In the genomic region with DNA sequence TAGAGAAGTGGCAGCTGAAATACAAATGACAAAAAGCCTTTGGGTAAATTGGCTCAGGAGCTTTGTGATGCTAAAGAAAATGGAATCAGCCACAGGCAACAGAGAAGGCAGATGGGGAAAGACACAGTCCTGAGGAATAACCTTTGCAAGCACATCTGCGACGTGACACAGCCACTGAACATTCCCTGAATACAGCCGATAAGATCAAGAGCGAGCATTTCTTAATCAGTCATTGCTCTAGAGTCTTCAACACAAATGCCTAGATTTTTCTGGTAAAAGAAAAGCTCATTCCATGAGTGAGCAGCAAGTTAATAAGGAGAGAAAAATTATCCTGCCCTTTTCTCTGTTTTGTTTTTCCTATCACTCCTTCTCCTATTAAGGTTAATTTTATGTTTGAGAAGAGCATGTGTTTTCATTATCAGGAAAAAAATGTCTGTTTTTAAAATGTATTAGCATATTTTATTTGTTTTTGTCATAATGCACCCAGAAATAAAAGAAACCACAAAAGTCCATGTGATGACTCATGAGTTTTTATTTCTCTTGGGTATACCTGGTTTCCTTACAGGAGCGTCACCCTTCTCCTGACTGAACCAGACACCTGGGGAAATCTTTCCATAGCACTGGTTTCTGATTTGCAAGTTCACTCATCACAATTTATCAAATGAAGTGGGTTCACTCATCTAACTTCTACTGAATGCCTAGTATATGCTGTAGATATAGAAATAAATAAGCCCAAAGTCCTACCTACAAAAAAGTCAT, we compare ENCODE assay signal across 19 cellular contexts. TPM values are rescaled to one million over a fixed set of nuclear protein-coding genes. Genes with fewer than 3 reads are reported as not detected.
DNase-seq lines count a peak whose midpoint lies in the region; ATAC-seq lines count a peak whose summit lies in the region.
"Had no signal": no experiment of that assay in that cellular context is flagged by ENCODE, and none has a peak within 500 bp of the region (broad histone marks: within the 10 kb centered on the region; RNA-seq: fewer than 3 reads in every experiment).

No MANE protein-coding gene starts in this region.

- no peak overlapping the region for H2BK5ac ChIP-seq in mesenchymal stem cell (ENCODE audit: low read depth, low read length, poor library complexity, severe bottlenecking)

- no peak overlapping the region for H3K4me2 ChIP-seq in mesenchymal stem cell (ENCODE audit: low read length, poor library complexity, severe bottlenecking)

- no peak overlapping the region for H2BK120ac ChIP-seq in mesenchymal stem cell (ENCODE audit: low read depth, low read length)

- H3K14ac ChIP-seq in mesenchymal stem cell (ENCODE audit: low read length in 2 of 2): no peak overlapping the region

- no peak overlapping the region for H3K9ac ChIP-seq in mesenchymal stem cell (ENCODE audit: low read length)

- H2BK12ac ChIP-seq in mesenchymal stem cell (ENCODE audit: low read length in 2 of 2): no peak overlapping the region

- H4K91ac ChIP-seq in mesenchymal stem cell (ENCODE audit: low read length): no peak overlapping the region

- H2AFZ ChIP-seq in mesenchymal stem cell (ENCODE audit: low read depth, low read length): no peak overlapping the region

- H3K36me3 ChIP-seq in mesenchymal stem cell (ENCODE audit: control insufficient read depth in 1 of 2, insufficient read depth in 2 of 2, low read depth in 1 of 2, low read length in 2 of 2): no peaks in the 10 kb centered on the region
- H3K36me3 ChIP-seq: left ventricle myocardium inferior, transverse colon had no signal

- H3K27ac ChIP-seq in mesenchymal stem cell (ENCODE audit: low read length, poor library complexity, severe bottlenecking): peak overlapping the region; percentile 47
- H3K27ac ChIP-seq: C4-2B, left ventricle myocardium inferior had no signal

- H2AK5ac ChIP-seq in mesenchymal stem cell (ENCODE audit: low read length, severe bottlenecking): peak overlapping the region; percentile 80

- H3K4me3 ChIP-seq in mesenchymal stem cell (ENCODE audit: insufficient read depth in 1 of 2, low read depth in 1 of 2, low read length in 2 of 2): no peak overlapping the region
- H3K4me3 ChIP-seq: left ventricle myocardium inferior, transverse colon had no signal

- H3K27me3 ChIP-seq in mesenchymal stem cell (ENCODE audit: control insufficient read depth in 1 of 2, insufficient read depth in 1 of 2, low read length in 2 of 2): no peaks in the 10 kb centered on the region
- H3K27me3 ChIP-seq: transverse colon had no signal

- ATAC-seq in GM18861 (IDR thresholded peaks at IDR 0.05; ENCODE audit: unreplicated experiment): no peak
- ATAC-seq: effector memory CD8-positive, alpha-beta T cell had no signal

- peak; percentile 37 for DNase-seq in ELF-1 (ENCODE audit: low read depth, low spot score)
- DNase-seq in HPDE6-E6E7 (ENCODE audit: extremely low spot score): peak; percentile 27
- peak; percentile 20 for DNase-seq in astrocyte of the hippocampus (ENCODE audit: low read depth, low spot score)
- DNase-seq in mesenchymal stem cell: no peak
- no peak for DNase-seq in NOMO-1 (lab: John Stamatoyannopoulos, UW; ENCODE audit: unreplicated experiment in 2 of 2)
- DNase-seq in HuH-7 (ENCODE audit: low spot score): no peak
- DNase-seq in NK-92 treated with Interleukin-12 subunit alpha and Interleukin-12 subunit beta, amount 100 ng/mL, for 24 hours (lab: John Stamatoyannopoulos, UW): no peak
- DNase-seq: activated CD4-positive, alpha-beta T cell treated with anti-CD3 and anti-CD28 coated beads for 1 hour; activated CD8-positive, alpha-beta memory T cell treated with anti-CD3 and anti-CD28 coated beads, Interleukin-2, amount 50 U/mL, for 48 hours; activated naive CD8-positive, alpha-beta T cell treated with anti-CD3 and anti-CD28 coated beads, Interleukin-2, amount 10 ng/mL, durations not matched to agents 7 days and 5 days; DMS79 treated with DMSO at 0.1 percent for 48 hours; NCI-H1694; NCI-H226; T-helper 2 cell had no signal

- 87% methylated on average over 5 of the region's 5 CpGs for whole genome bisulfite sequencing in mesenchymal stem cell

- H3K79me1 ChIP-seq in mesenchymal stem cell (replicated peaks; ENCODE audit: low read length, poor library complexity, severe bottlenecking): peaks cover 3% of the 10 kb centered on the region

- H3K4ac ChIP-seq in mesenchymal stem cell (ENCODE audit: low read depth in 1 of 2, low read length in 2 of 2): no peak overlapping the region

- H2BK15ac ChIP-seq in mesenchymal stem cell (ENCODE audit: low read depth, poor library complexity, severe bottlenecking): no peak overlapping the region

- no peak overlapping the region for H4K8ac ChIP-seq in mesenchymal stem cell (ENCODE audit: low read length)

- H3K23ac ChIP-seq in mesenchymal stem cell (ENCODE audit: low read length in 2 of 2): no peak overlapping the region

- H3K4me1 ChIP-seq in mesenchymal stem cell (ENCODE audit: control insufficient read depth, insufficient read depth, low read depth, low read length): peaks cover 5% of the 10 kb centered on the region

- no peak overlapping the region for H3K18ac ChIP-seq in mesenchymal stem cell (ENCODE audit: low read depth in 1 of 2, low read length in 2 of 2)

- H3K9me3 ChIP-seq in mesenchymal stem cell (ENCODE audit: control insufficient read depth, low read length): no peaks in the 10 kb centered on the region
- H3K9me3 ChIP-seq: left ventricle myocardium inferior, transverse colon had no signal

RNA-seq across cellular contexts. Expression of a gene that starts 45.4 kb away (rescaled TPM):
- polyA plus RNA-seq in mesenchymal stem cell (2013, experiment 1 of 2): 3.0 TPM
- polyA plus RNA-seq in mesenchymal stem cell (2013, experiment 2 of 2): 2.4 TPM

RNA-seq across cellular contexts. Expression of a gene that starts 45.8 kb away (rescaled TPM):
- polyA plus RNA-seq in mesenchymal stem cell (2013, experiment 1 of 2): 13.2 TPM
- 13.5 TPM for polyA plus RNA-seq in mesenchymal stem cell (2013, experiment 2 of 2)

Comparison
In these comparisons a context has a peak if more than half of its experiments do, and no peak if none do; other contexts are left out.
1. DNase-seq: peak in ELF-1 (single experiment), HPDE6-E6E7 (single experiment) and astrocyte of the hippocampus (single experiment); none in mesenchymal stem cell (single experiment), NOMO-1 (0 of 2), HuH-7 (single experiment) and NK-92 treated with Interleukin-12 subunit alpha and Interleukin-12 subunit beta, amount 100 ng/mL, for 24 hours (single experiment).